8 cellular contexts compared by ENCODE assay signal in genomic region chr12:13255792-13256704, GRCh38. TPM values are rescaled to one million over a fixed set of nuclear protein-coding genes. Genes with fewer than 3 reads are reported as not detected.
DNase-seq lines count a peak whose midpoint lies in the region; ATAC-seq and TF ChIP-seq lines count a peak whose summit lies in the region.

No MANE protein-coding gene starts in this region.

- H3K4me3 ChIP-seq in parathyroid adenoma (ENCODE audit: low read depth, low read length) (peak overlapping the region; percentile 26), tibial artery (peak overlapping the region; percentile 25 to 44)

- no peaks in the 10 kb centered on the region for H3K79me2 ChIP-seq in parathyroid adenoma

- H3K36me3 ChIP-seq in parathyroid adenoma (ENCODE audit: control insufficient read depth, insufficient read depth, low read length) (no peaks in the 10 kb centered on the region), tibial artery (no peaks in the 10 kb centered on the region)

- peak; percentile 97 for TF ChIP-seq CTCF in parathyroid adenoma (IDR thresholded peaks at IDR 0.05)
- TF ChIP-seq CTCF in tibial artery (IDR thresholded peaks at IDR 0.05): peak; percentile 94

- intact Hi-C loops in Right ventricle myocardium superior (cut with DNase I): no loop called here
- intact Hi-C loops in tibial artery (cut with DNase I; ENCODE audit: low total_unique reads): no loop called here

- H3K27ac ChIP-seq in parathyroid adenoma (no peak overlapping the region), tibial artery (no peak overlapping the region)

- H3K27me3 ChIP-seq in parathyroid adenoma (ENCODE audit: control insufficient read depth, insufficient read depth, low read length) (no peaks in the 10 kb centered on the region), tibial artery (no peaks in the 10 kb centered on the region)

- DNase-seq in GM04504 (ENCODE audit: low read depth): peak; percentile 79
- peak; percentile 93 for DNase-seq in NCI-H1092 treated with DMSO at 0.1 percent for 48 hours (lab: John Stamatoyannopoulos, UW)
- peak; percentile 80 to 94 for DNase-seq in SW 1271 (lab: John Stamatoyannopoulos, UW)
- peak; percentile 74 for DNase-seq in activated naive CD8-positive, alpha-beta T cell treated with anti-CD3 and anti-CD28 coated beads, Interleukin-2, amount 50 U/mL, for 16 hours (ENCODE audit: low read depth, low spot score)
- DNase-seq in Right ventricle myocardium superior: peak; percentile 95
- peak; percentile 94 to 97 for DNase-seq in tibial artery

- no peak overlapping the region for H3K9ac ChIP-seq in parathyroid adenoma

- H3K4me2 ChIP-seq in parathyroid adenoma (ENCODE audit: low read length): peak overlapping the region; percentile 13

- H3K4me1 ChIP-seq in parathyroid adenoma: peaks cover 4% of the 10 kb centered on the region
- peaks cover 0 to 5% (median 5%) of the 10 kb centered on the region in 4 donors for H3K4me1 ChIP-seq in tibial artery

- H3K9me3 ChIP-seq in parathyroid adenoma (ENCODE audit: control insufficient read depth, low read length) (no peaks in the 10 kb centered on the region), tibial artery (no peaks in the 10 kb centered on the region)

- peak; percentile 98 for ATAC-seq in HG02571 (IDR thresholded peaks at IDR 0.05; ENCODE audit: unreplicated experiment)
- ATAC-seq in Right ventricle myocardium superior (ENCODE audit: poor library complexity): peak; percentile 100

- peak overlapping the region; percentile 63 for H2AFZ ChIP-seq in parathyroid adenoma

RNA-seq across cellular contexts. Expression of gene EMP1, which starts 59.5 kb away (rescaled TPM):
- total RNA-seq in Right ventricle myocardium superior: 99.9 TPM
